In the genomic region with DNA sequence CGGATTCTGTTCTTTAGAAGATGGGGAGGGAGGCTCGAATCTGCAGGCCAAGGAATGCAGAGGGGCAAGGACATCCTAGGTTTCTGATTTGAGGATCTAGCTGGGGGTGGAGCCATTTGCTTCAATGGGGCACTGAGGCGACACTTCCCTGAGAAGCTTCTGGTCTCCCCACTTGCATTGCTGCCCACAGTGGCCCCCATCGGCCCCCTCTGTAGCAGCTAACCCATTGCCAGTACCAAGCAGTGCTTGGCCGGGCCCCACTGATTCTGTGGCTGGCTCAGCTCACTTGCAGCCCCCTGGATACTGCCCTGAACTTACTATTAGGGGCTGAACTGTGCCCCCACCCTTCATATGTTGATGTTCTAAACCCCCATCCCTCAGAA, we compare ENCODE assay signal across 19 cellular contexts. TPM values are rescaled to one million over a fixed set of nuclear protein-coding genes. Genes with fewer than 3 reads are reported as not detected.
A peak's percentile ranks its signal among the peaks of the same experiment; 100 is the strongest.
DNase-seq lines count a peak whose midpoint lies in the region; ATAC-seq, FAIRE-seq and TF ChIP-seq lines count a peak whose summit lies in the region.
"Had no signal": no experiment of that assay in that cellular context is flagged by ENCODE, and none has a peak within 500 bp of the region (broad histone marks: within the 10 kb centered on the region; RNA-seq: fewer than 3 reads in every experiment).

No MANE protein-coding gene starts in this region.

- TF ChIP-seq CTCF in right lobe of liver (IDR thresholded peaks at IDR 0.05): no peak
- no peak for TF ChIP-seq CTCF in HepG2 (CRISPR knock-in tag; IDR thresholded peaks at IDR 0.05)
- no peak for TF ChIP-seq CTCF in ovary (IDR thresholded peaks at IDR 0.05)
- no peak for TF ChIP-seq CTCF in esophagus muscularis mucosa (IDR thresholded peaks at IDR 0.05)

- H2AFZ ChIP-seq in HepG2 (ENCODE audit: low read length): no peak overlapping the region

- H3K27ac ChIP-seq in right lobe of liver (no peak overlapping the region), HepG2 (ENCODE audit: extremely low read length, insufficient read depth, low read length) (no peak overlapping the region), ovary (no peak overlapping the region), esophagus muscularis mucosa (replicated peaks in 1 of 4) (no peak overlapping the region)

- H3K36me3 ChIP-seq in right lobe of liver (no peaks in the 10 kb centered on the region), HepG2 (replicated peaks in 1 of 2; ENCODE audit: control insufficient read depth in 1 of 2, insufficient read depth in 2 of 2, low read length in 2 of 2) (no peaks in the 10 kb centered on the region), ovary (no peaks in the 10 kb centered on the region), esophagus muscularis mucosa (no peaks in the 10 kb centered on the region), MG63 (no peaks in the 10 kb centered on the region)

- no peaks in the 10 kb centered on the region for H3K79me2 ChIP-seq in HepG2 (ENCODE audit: insufficient read depth, low read length)

- DNase-seq in right lobe of liver (peak in 2 of 3 donors; percentile 10 to 22), HepG2 (ENCODE audit: low spot score) (no peak), left ventricle myocardium superior (peak; percentile 8), ovary (peak; percentile 16 to 41 (median 27)), esophagus muscularis mucosa (ENCODE audit: extremely low spot score) (no peak), MG63 (no peak), NAMALWA (ENCODE audit: low spot score) (no peak)
- DNase-seq: Calu3; CD4-positive, CD25-positive, alpha-beta regulatory T cell; DMS79; HCEC 1CT; NCI-H1048; PC-3; SHP77 had no signal

- no peak overlapping the region for H3K4me2 ChIP-seq in HepG2 (ENCODE audit: low read depth, low read length)
- H3K4me2 ChIP-seq: A549 had no signal

- ATAC-seq in right lobe of liver: no peak
- no peak for ATAC-seq in HepG2
- no peak for ATAC-seq in left ventricle myocardium superior
- ATAC-seq in HG02870 (IDR thresholded peaks at IDR 0.05; ENCODE audit: unreplicated experiment): no peak
- ATAC-seq: A549, GM12878, PC-3 had no signal

- H3K4me3 ChIP-seq in right lobe of liver (no peak overlapping the region), HepG2 (replicated peaks in 1 of 3; ENCODE audit: insufficient read depth in 1 of 3, low read depth in 2 of 3, low read length in 3 of 3) (no peak overlapping the region), ovary (no peak overlapping the region), esophagus muscularis mucosa (no peak overlapping the region), MG63 (no peak overlapping the region)
- H3K4me3 ChIP-seq: A549, GM12878 had no signal

- H4K20me1 ChIP-seq in HepG2 (ENCODE audit: insufficient read depth, low read length): no peaks in the 10 kb centered on the region

- WGBS in right lobe of liver (ENCODE audit: insufficient coverage, low coverage, low lambda C conversion rate, missing lambda C conversion rate): 35% methylated on average over 2 of the region's 5 CpGs
- 0% methylated on average over 2 of the region's 5 CpGs for WGBS in HepG2 (ENCODE audit: low lambda C conversion rate)
- WGBS in ovary, 3 donors: 32 to 45% (median 33%) methylated on average over 5 of the region's 5 CpGs
- 82% methylated on average over 5 of the region's 5 CpGs for WGBS in esophagus muscularis mucosa

- no peak for TF ChIP-seq POLR2A in right lobe of liver (IDR thresholded peaks at IDR 0.05)
- TF ChIP-seq POLR2A in HepG2 (IDR thresholded peaks at IDR 0.05; ENCODE audit: insufficient read depth in 1 of 2, low read depth in 2 of 2, low read length in 2 of 2): no peak
- TF ChIP-seq POLR2A in ovary (IDR thresholded peaks at IDR 0.05): no peak
- no peak for TF ChIP-seq POLR2A in esophagus muscularis mucosa (IDR thresholded peaks at IDR 0.05; ENCODE audit: low read depth)

- FAIRE-seq in HepG2 (lab: Jason Lieb, UNC): no peak
- FAIRE-seq: A549, GM12878, GM18507 had no signal

- POLR2A ChIA-PET in HepG2 (lab: Yijun Ruan, JAX): no interaction called here

- BruUV-seq in HepG2 (replicated peaks; lab: Mats Ljungman, UMichigan): no TSS peak

- intact Hi-C loops in right lobe of liver (cut with DNase I) (no loop called here), HepG2 (cut with micrococcal nuclease; ENCODE audit: unreplicated experiment) (no loop called here), left ventricle myocardium superior (cut with micrococcal nuclease) (no loop called here), ovary (cut with DNase I) (no loop called here), esophagus muscularis mucosa (cut with DNase I) (no loop called here)

- H3K9ac ChIP-seq in HepG2 (ENCODE audit: insufficient read depth, low read depth, low read length): no peak overlapping the region

- TF ChIP-seq EP300 in HepG2 (IDR thresholded peaks at IDR 0.05; ENCODE audit: low read depth in 2 of 2, low read length in 2 of 2) (no peak), HepG2 (CRISPR knock-in tag; IDR thresholded peaks at IDR 0.05; ENCODE audit: borderline replicate concordance) (no peak), ovary (IDR thresholded peaks at IDR 0.05) (no peak), esophagus muscularis mucosa (IDR thresholded peaks at IDR 0.05) (no peak)

- CTCF ChIA-PET in HepG2 (lab: Yijun Ruan, JAX; ENCODE audit: low intra/inter-chr PET ratio, low total read pairs): no interaction called here

- in situ Hi-C loops in HepG2 (cut with HindIII; ENCODE audit: extremely low pct_ligation_motif_present, low pct_unique_long_range_greater_than_20kb): loop anchor here (10.0 kb wide), 1 partner anchor 269 kb away; no protein-coding TSS in a partner anchor

- no peak for TF ChIP-seq RAD21 in HepG2 (CRISPR knock-in tag; IDR thresholded peaks at IDR 0.05)

- H3K4me1 ChIP-seq in right lobe of liver (no peaks in the 10 kb centered on the region), HepG2 (ENCODE audit: insufficient read depth, low read length) (no peaks in the 10 kb centered on the region), ovary (ENCODE audit: insufficient read depth) (peaks cover 24% of the 10 kb centered on the region), esophagus muscularis mucosa (peaks cover 19 to 55% (median 51%) of the 10 kb centered on the region in 4 donors)

- H3K27me3 ChIP-seq in right lobe of liver (no peaks in the 10 kb centered on the region), HepG2 (ENCODE audit: control insufficient read depth in 1 of 2, insufficient read depth in 2 of 2, low read length in 2 of 2) (peaks cover 5 to 42% of the 10 kb centered on the region in 2 experiments; a peak in 4 of 5 replicates), ovary (no peaks in the 10 kb centered on the region), esophagus muscularis mucosa (peaks cover 0 to 16% (median 0%) of the 10 kb centered on the region in 4 donors), MG63 (no peaks in the 10 kb centered on the region)

- H3K9me3 ChIP-seq in right lobe of liver (no peaks in the 10 kb centered on the region), HepG2 (ENCODE audit: low read length) (no peaks in the 10 kb centered on the region), ovary (no peaks in the 10 kb centered on the region), esophagus muscularis mucosa (no peaks in the 10 kb centered on the region), MG63 (no peaks in the 10 kb centered on the region)
- H3K9me3 ChIP-seq: A549 had no signal

TF ChIP-seq in HepG2, 621 proteins besides CTCF, POLR2A, EP300 and RAD21 (continues in another document):
- TF ChIP-seq RBM39 (IDR thresholded peaks at IDR 0.05; ENCODE audit: low read depth, low read length, poor library complexity, severe bottlenecking): no peak
- TF ChIP-seq ZFP90 (CRISPR knock-in tag; IDR thresholded peaks at IDR 0.05; ENCODE audit: borderline replicate concordance): no peak
- TF ChIP-seq ZNF605 (CRISPR knock-in tag; IDR thresholded peaks at IDR 0.05): no peak
- no peak for TF ChIP-seq MAFK (conservative IDR thresholded peaks at IDR 0.05 in 1 of 2, IDR thresholded peaks at IDR 0.05 in 1 of 2; ENCODE audit: low read length in 2 of 2)

RNA-seq across cellular contexts. Expression of gene SHISAL1, which starts 42.9 kb away (rescaled TPM):
- total RNA-seq in right lobe of liver (under 1 TPM; 0.05 to 0.31 (median 0.17) TPM), HepG2 (2016; rRNA removed; fragmentation: Illumina TruSeq; extraction: Trizol) (not detected in 2 replicates), left ventricle myocardium superior (0.55 TPM), ovary (1 to 10 TPM in 4 of 7 donors, under 1 TPM in 3; 0.35 to 4.5 (median 2.0) TPM), esophagus muscularis mucosa (10 to 100 TPM in 3 of 4 donors, 1 to 10 TPM in 1; 6.6 to 20.4 (median 12.4) TPM)
- not detected in 2 replicates for total RNA-seq in HepG2 (2016; cell fraction: cytosol; rRNA removed; fragmentation: Illumina TruSeq; extraction: Trizol; ENCODE audit: low read depth)
- not detected in 2 replicates for total RNA-seq in HepG2 (2016; cell fraction: insoluble cytoplasmic fraction; rRNA removed; fragmentation: Illumina TruSeq; extraction: Trizol)
- not detected in 2 replicates for total RNA-seq in HepG2 (2016; cell fraction: membrane; rRNA removed; fragmentation: Illumina TruSeq; extraction: Trizol)
- not detected in 2 replicates for total RNA-seq in HepG2 (2016; cell fraction: nucleus; rRNA removed; fragmentation: Illumina TruSeq; extraction: Trizol)
- polyA plus RNA-seq in HepG2 (2011; rRNA removed) (not detected in 2 replicates), ovary (1 to 10 TPM in 1 of 2 donors, under 1 TPM in 1; 0.33 to 4.2 TPM)
- not detected in 2 replicates for polyA plus RNA-seq in HepG2 (2011; cell fraction: cytosol; rRNA removed)
- not detected in 2 replicates for polyA plus RNA-seq in HepG2 (2011; cell fraction: nucleus; rRNA removed)
- polyA plus RNA-seq in HepG2 (2012): not detected in 2 replicates
- not detected in 2 replicates for polyA plus RNA-seq in HepG2 (2016; cell fraction: cytosol; fragmentation: Illumina TruSeq; extraction: Trizol; ENCODE audit: low read depth)
- polyA plus RNA-seq in HepG2 (2016; cell fraction: insoluble cytoplasmic fraction; fragmentation: Illumina TruSeq; extraction: Trizol; ENCODE audit: low read depth): not detected in 2 replicates
- polyA plus RNA-seq in HepG2 (2016; cell fraction: membrane; fragmentation: Illumina TruSeq; extraction: Trizol; ENCODE audit: low read depth): not detected in 2 replicates
- polyA plus RNA-seq in HepG2 (2016; cell fraction: nucleus; fragmentation: Illumina TruSeq; extraction: Trizol; ENCODE audit: insufficient read depth, low read depth): not detected in 2 replicates
- 0.04 and 16.2 TPM in 2 replicates for polyA minus RNA-seq in HepG2 (2011; rRNA and poly(A)+ RNA removed; ENCODE audit: low replicate concordance)
- polyA minus RNA-seq in HepG2 (2011; cell fraction: cytosol; rRNA and poly(A)+ RNA removed): 0.09 TPM in 1 of 2 replicates, not detected in the other
- not detected in 2 replicates for polyA minus RNA-seq in HepG2 (2011; cell fraction: nucleus; rRNA and poly(A)+ RNA removed)
- 37.9 and 49.6 TPM in 2 replicates for total RNA-seq in MG63 (2014; rRNA removed; shearing (Covaris generic); ENCODE audit: low replicate concordance)
- total RNA-seq: Calu3; CD4-positive, CD25-positive, alpha-beta regulatory T cell; GM12878; HT-29 had no signal
- polyA plus RNA-seq: CD4-positive, CD25-positive, alpha-beta regulatory T cell; GM12878 had no signal

Comparison
In these comparisons a context has a peak if more than half of its experiments do, and no peak if none do; other contexts are left out.
1. DNase-seq: peak in right lobe of liver (2 of 3), left ventricle myocardium superior (single experiment) and ovary (5 of 5); none in HepG2 (single experiment), esophagus muscularis mucosa (single experiment), MG63 (single experiment) and NAMALWA (single experiment).